ENCODE assay signal across 8 cellular contexts in the genomic region with DNA sequence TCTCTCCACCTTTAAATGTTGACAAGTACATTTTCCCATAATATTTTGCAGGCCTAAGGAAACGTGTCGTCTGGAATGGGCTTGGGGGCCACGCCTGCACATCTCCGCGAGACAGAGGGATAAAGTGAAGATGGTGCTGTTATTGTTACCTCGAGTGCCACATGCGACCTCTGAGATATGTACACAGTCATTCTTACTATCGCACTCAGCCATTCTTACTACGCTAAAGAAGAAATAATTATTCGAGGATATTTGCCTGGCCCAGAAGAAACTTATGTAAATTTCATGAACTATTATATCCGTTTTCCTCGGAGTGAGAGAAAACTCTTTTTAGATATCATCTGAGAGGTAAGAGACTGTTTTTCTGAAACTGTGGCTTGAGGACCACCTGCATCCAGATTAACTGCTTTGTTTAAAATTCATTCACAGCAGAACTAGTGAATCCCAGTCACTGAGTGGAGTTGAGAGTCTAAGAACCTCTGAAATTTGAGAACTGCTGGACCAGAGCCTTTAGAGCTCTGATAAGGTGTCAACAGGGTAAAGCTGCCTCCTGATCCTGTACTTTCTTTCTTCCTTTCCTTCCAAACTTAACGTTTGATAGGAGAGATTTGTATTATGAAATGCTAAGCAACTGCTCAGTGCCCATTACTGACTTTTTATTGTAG. TPM values are rescaled to one million over a fixed set of nuclear protein-coding genes. Genes with fewer than 3 reads are reported as not detected.
DNase-seq lines count a peak whose midpoint lies in the region; ATAC-seq and TF ChIP-seq lines count a peak whose summit lies in the region.

No MANE protein-coding gene starts in this region.

- no peaks in the 10 kb centered on the region for H3K9me2 ChIP-seq in SK-N-SH

- H3K36me3 ChIP-seq in ACC112 (ENCODE audit: insufficient read depth, low read length) = peaks cover 13% of the 10 kb centered on the region
- H3K36me3 ChIP-seq in SK-N-SH (replicated peaks in 1 of 2; ENCODE audit: control insufficient read depth in 1 of 2, insufficient read depth in 2 of 2, low read length in 1 of 2) = peaks cover 4 to 12% of the 10 kb centered on the region in 2 experiments
- H3K36me3 ChIP-seq in iPS DF 6.9 (ENCODE audit: control insufficient read depth, insufficient read depth, low read length) = peaks cover 6% of the 10 kb centered on the region; the same call in 1 of the 2 replicates
- H3K36me3 ChIP-seq in mucosa of descending colon (ENCODE audit: low read depth) = no peaks in the 10 kb centered on the region

- CTCF ChIA-PET in SK-N-SH (lab: Yijun Ruan, JAX) = interaction anchor here (1.2 to 5.6 kb wide), 4 partner anchors 9 to 238 kb away, joined by 3 to 36 read pairs (median 4); no protein-coding TSS in a partner anchor

- H3K27ac ChIP-seq in ACC112 (ENCODE audit: low read depth, low read length) (no peak overlapping the region), SK-N-SH (ENCODE audit: low read depth in 2 of 2, low read length in 1 of 2) (peak overlapping the region in 1 of 2 experiments; percentile 100; a peak in 3 of 4 replicates), iPS DF 6.9 (ENCODE audit: low read length) (no peak overlapping the region)

- H3K27me3 ChIP-seq in ACC112 (ENCODE audit: insufficient read depth, low read length) (no peaks in the 10 kb centered on the region), SK-N-SH (ENCODE audit: insufficient read depth) (no peaks in the 10 kb centered on the region), iPS DF 6.9 (ENCODE audit: control insufficient read depth, insufficient read depth, low read length) (no peaks in the 10 kb centered on the region)

- H3K79me2 ChIP-seq in ACC112 (ENCODE audit: control insufficient read depth, insufficient read depth, low read length, unreplicated experiment) = peaks cover 17% of the 10 kb centered on the region
- peaks cover 12% of the 10 kb centered on the region for H3K79me2 ChIP-seq in SK-N-SH (ENCODE audit: insufficient read depth)

- peak overlapping the region; percentile 85 for H3K9ac ChIP-seq in SK-N-SH

- DNase-seq in SK-N-SH (no peak), iPS DF 6.9 (ENCODE audit: low read depth, low spot score) (no peak), NCI-H446 treated with DMSO at 0.1 percent for 48 hours (lab: John Stamatoyannopoulos, UW) (no peak), mesenteric fat pad (ENCODE audit: low spot score) (no peak), mucosa of descending colon (no peak)

- ATAC-seq in GM19455 (IDR thresholded peaks at IDR 0.05; ENCODE audit: unreplicated experiment) (peak; percentile 13), HG03469 (IDR thresholded peaks at IDR 0.05; ENCODE audit: unreplicated experiment) (no peak), mucosa of descending colon (no peak)

- no peaks in the 10 kb centered on the region for H4K20me1 ChIP-seq in SK-N-SH (ENCODE audit: insufficient read depth)

- H3K4me1 ChIP-seq in ACC112 (ENCODE audit: control insufficient read depth, insufficient read depth, low read length, unreplicated experiment) (peaks cover 18% of the 10 kb centered on the region), SK-N-SH (ENCODE audit: control insufficient read depth in 1 of 2, insufficient read depth in 2 of 2, low read depth in 1 of 2, low read length in 1 of 2) (peaks cover 0 to 17% of the 10 kb centered on the region in 2 experiments; a peak in 2 of 4 replicates), iPS DF 6.9 (ENCODE audit: control insufficient read depth, insufficient read depth, low read length) (no peaks in the 10 kb centered on the region), mucosa of descending colon (ENCODE audit: low read depth) (peaks cover 11% of the 10 kb centered on the region)

- intact Hi-C loops in mucosa of descending colon (cut with DNase I, micrococcal nuclease) = no loop called here

- H3K9me3 ChIP-seq in SK-N-SH (no peaks in the 10 kb centered on the region), iPS DF 6.9 (ENCODE audit: control insufficient read depth, insufficient read depth, low read length) (no peaks in the 10 kb centered on the region), mucosa of descending colon (no peaks in the 10 kb centered on the region)

- POLR2A ChIA-PET in SK-N-SH (lab: Yijun Ruan, JAX) = interaction anchor here (1.5 kb wide), 1 partner anchor 239 kb away, joined by 4 read pairs; no protein-coding TSS in a partner anchor

- 1% methylated on average over 13 of the region's 13 CpGs for WGBS in SK-N-SH (ENCODE audit: low lambda C conversion rate)
- WGBS in iPS DF 6.9 (ENCODE audit: insufficient coverage, insufficient read length) = no CpG with 5 or more reads among the region's 13 CpGs

- TF ChIP-seq RAD21 in SK-N-SH (IDR thresholded peaks at IDR 0.05; ENCODE audit: low read length) = no peak

- H3K4me3 ChIP-seq in ACC112 (ENCODE audit: low read depth, low read length) = peak overlapping the region; percentile 92
- peak overlapping the region; percentile 96 to 99 for H3K4me3 ChIP-seq in SK-N-SH (ENCODE audit: low read depth in 2 of 2, low read length in 1 of 2)
- peak overlapping the region; percentile 95; the same call in 1 of the 2 replicates for H3K4me3 ChIP-seq in iPS DF 6.9 (ENCODE audit: low read length)
- H3K4me3 ChIP-seq in mucosa of descending colon = no peak overlapping the region

- TF ChIP-seq EP300 in SK-N-SH (IDR thresholded peaks at IDR 0.05; ENCODE audit: borderline replicate concordance in 1 of 2, low read depth in 1 of 2, low read length in 1 of 2) = no peak

- H2AFZ ChIP-seq in ACC112 (ENCODE audit: low read length, unreplicated experiment) (peak overlapping the region; percentile 97), SK-N-SH (ENCODE audit: low read depth) (peak overlapping the region; percentile 97)

- peak overlapping the region; percentile 97 for H3K4me2 ChIP-seq in SK-N-SH

- no peaks in the 10 kb centered on the region for H3F3A ChIP-seq in SK-N-SH (replicated peaks; ENCODE audit: insufficient read depth)

- TF ChIP-seq CTCF in SK-N-SH (IDR thresholded peaks at IDR 0.05) (no peak), mucosa of descending colon (IDR thresholded peaks at IDR 0.05) (no peak)

TF ChIP-seq in SK-N-SH, 30 proteins besides CTCF, POLR2A, EP300 and RAD21:
- no peak for TF ChIP-seq GABPA (IDR thresholded peaks at IDR 0.05; ENCODE audit: low read depth)
- TF ChIP-seq SMC3 (IDR thresholded peaks at IDR 0.05; ENCODE audit: low read depth, low read length) = no peak
TF ChIP-seq in SK-N-SH: peak in this region for 0.

RNA-seq across cellular contexts. Expression of a gene that starts 0.8 kb away (rescaled TPM):
- polyA plus RNA-seq in SK-N-SH (2012; rRNA removed) = 3.9 and 4.6 TPM in 2 replicates
- 4.9 and 5.7 TPM in 2 replicates for polyA plus RNA-seq in SK-N-SH (2012; cell fraction: cytosol; rRNA removed)
- 5.7 and 6.8 TPM in 2 replicates for polyA plus RNA-seq in SK-N-SH (2012; cell fraction: nucleus; rRNA removed)
- total RNA-seq in mesenteric fat pad (0.48 TPM), mucosa of descending colon (1 to 10 TPM; 2.0 to 7.4 (median 2.1) TPM)
